Comparison of ENCODE assay signal across 33 cellular contexts in the genomic region with DNA sequence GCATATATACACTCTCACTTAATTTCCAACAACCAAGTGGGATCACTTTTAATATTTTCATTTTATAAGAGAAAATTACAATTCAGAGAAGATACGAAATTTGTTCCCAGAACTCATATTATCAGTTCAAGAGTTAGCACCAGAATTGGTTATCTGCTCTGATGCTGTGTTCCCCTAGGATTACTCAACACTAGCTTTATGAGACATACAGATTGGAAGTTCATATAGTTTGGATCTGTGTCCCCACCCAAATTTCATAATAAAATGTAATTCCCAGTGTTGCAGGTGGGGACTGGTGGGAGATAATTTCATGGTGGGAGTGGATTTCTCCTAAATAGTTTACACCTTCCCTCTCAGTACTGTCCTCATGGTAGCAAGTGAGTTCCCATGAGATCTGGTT.
"Had no signal": no experiment of that assay in that cellular context is flagged by ENCODE, and none has a peak within 500 bp of the region (broad histone marks: within the 10 kb centered on the region; RNA-seq: fewer than 3 reads in every experiment).

No MANE protein-coding gene starts in this region.

- ATAC-seq: activated CD8-positive, alpha-beta T cell treated with anti-CD3 and anti-CD28 coated beads for 36 hours; activated T-cell treated with anti-CD3 and anti-CD28 coated beads, Interleukin-2, amount 50 U/mL, for 4 hours; activated T-helper 17 cell treated with anti-CD3 and anti-CD28 coated beads, Interleukin-2, amount 50 U/mL, for 72 hours; esophagus mucosa; gastrocnemius medialis; heart left ventricle; WTC11 had no signal

- H3K9me3 ChIP-seq: colonic mucosa, gastrocnemius medialis had no signal

- H3K4me3 ChIP-seq: cardiac muscle cell, colonic mucosa, gastrocnemius medialis, heart left ventricle had no signal

- H3K27ac Mint-ChIP-seq: activated CD4-positive, alpha-beta T cell treated with anti-CD3 and anti-CD28 coated beads, Interleukin-2, amount 10 ng/mL, durations not matched to agents 7 days and 5 days; activated CD8-positive, alpha-beta T cell treated with anti-CD3 and anti-CD28 coated beads for 36 hours; activated naive CD8-positive, alpha-beta T cell; activated T-helper 17 cell treated with anti-CD3 and anti-CD28 coated beads, Interleukin-2, amount 50 U/mL, for 72 hours; WTC11 had no signal

- H3K36me3 ChIP-seq: brain microvascular endothelial cell, cardiac muscle cell, colonic mucosa, gastrocnemius medialis, heart left ventricle had no signal

- FAIRE-seq: astrocyte, endometrium, endothelial cell of umbilical vein, TTC549 had no signal

- H3K4me1 ChIP-seq: colonic mucosa, gastrocnemius medialis, heart left ventricle had no signal

- H3K9me3 Mint-ChIP-seq: activated CD4-positive, alpha-beta T cell treated with anti-CD3 and anti-CD28 coated beads, Interleukin-2, amount 10 ng/mL, durations not matched to agents 7 days and 5 days; activated CD8-positive, alpha-beta T cell treated with anti-CD3 and anti-CD28 coated beads for 36 hours; activated T-cell treated with anti-CD3 and anti-CD28 coated beads, Interleukin-2, amount 50 U/mL, for 4 hours had no signal

- DNase-seq: activated CD4-positive, alpha-beta T cell treated with anti-CD3 and anti-CD28 coated beads for 1 hour; activated CD4-positive, alpha-beta T cell treated with anti-CD3 and anti-CD28 coated beads for 4 hours; activated CD4-positive, alpha-beta T cell treated with anti-CD3 and anti-CD28 coated beads, Interleukin-2, amount 10 ng/mL, durations not matched to agents 7 days and 5 days; activated CD4-positive, alpha-beta T cell treated with anti-CD3 and anti-CD28 coated beads, Interleukin-2, amount 50 U/mL, for 4 hours; activated CD8-positive, alpha-beta memory T cell treated with anti-CD3 and anti-CD28 coated beads for 24 hours; activated CD8-positive, alpha-beta T cell treated with anti-CD3 and anti-CD28 coated beads for 36 hours; activated effector memory CD4-positive, alpha-beta T cell treated with Interleukin-2 at 50 U/mL for 16 hours; activated gamma-delta T cell treated with Interleukin-2 at 50 U/mL for 16 hours; activated naive CD4-positive, alpha-beta T cell treated with anti-CD3 and anti-CD28 coated beads, Interleukin-2, amount 50 U/mL, for 16 hours; activated naive CD4-positive, alpha-beta T cell treated with Interleukin-2 at 50 U/mL for 16 hours; activated T-cell treated with anti-CD3 and anti-CD28 coated beads, Interleukin-2, amount 50 U/mL, for 4 hours; amniotic stem cell; anterior cingulate cortex; brain microvascular endothelial cell; central memory CD4-positive, alpha-beta T cell; cerebellar nuclear complex; colonic mucosa; effector CD8-positive, alpha-beta T cell; foreskin fibroblast; gastrocnemius medialis; glutamatergic neuron; heart left ventricle; T-helper 2 cell had no signal

- H3K27ac ChIP-seq: brain microvascular endothelial cell, cardiac muscle cell, colonic mucosa, gastrocnemius medialis, heart left ventricle, VCaP had no signal

- H3K4me1 Mint-ChIP-seq: activated CD4-positive, alpha-beta T cell treated with anti-CD3 and anti-CD28 coated beads, Interleukin-2, amount 10 ng/mL, durations not matched to agents 7 days and 5 days; activated T-helper 17 cell treated with anti-CD3 and anti-CD28 coated beads, Interleukin-2, amount 50 U/mL, for 72 hours had no signal

- H3K27me3 ChIP-seq: brain microvascular endothelial cell, cardiac muscle cell, colonic mucosa, gastrocnemius medialis, heart left ventricle had no signal

- H3K4me3 Mint-ChIP-seq: activated CD4-positive, alpha-beta T cell treated with anti-CD3 and anti-CD28 coated beads, Interleukin-2, amount 10 ng/mL, durations not matched to agents 7 days and 5 days; activated CD8-positive, alpha-beta T cell treated with anti-CD3 and anti-CD28 coated beads for 36 hours; activated naive CD8-positive, alpha-beta T cell; activated T-cell treated with anti-CD3 and anti-CD28 coated beads, Interleukin-2, amount 50 U/mL, for 4 hours; activated T-helper 17 cell treated with anti-CD3 and anti-CD28 coated beads, Interleukin-2, amount 50 U/mL, for 72 hours; WTC11 had no signal

- H3K36me3 Mint-ChIP-seq: activated naive CD8-positive, alpha-beta T cell; WTC11 had no signal
